ENCODE assay signal across 3 cellular contexts in genomic region chr2:183811281-183811680, GRCh38.
"Had no signal": no experiment of that assay in that cellular context is flagged by ENCODE, and none has a peak within 500 bp of the region (broad histone marks: within the 10 kb centered on the region; RNA-seq: fewer than 3 reads in every experiment).

No MANE protein-coding gene starts in this region.

- DNase-seq: GDM1, GF-D8 had no signal

- H3K4me3 ChIP-seq: GM12878 had no signal
